In the genomic region with DNA sequence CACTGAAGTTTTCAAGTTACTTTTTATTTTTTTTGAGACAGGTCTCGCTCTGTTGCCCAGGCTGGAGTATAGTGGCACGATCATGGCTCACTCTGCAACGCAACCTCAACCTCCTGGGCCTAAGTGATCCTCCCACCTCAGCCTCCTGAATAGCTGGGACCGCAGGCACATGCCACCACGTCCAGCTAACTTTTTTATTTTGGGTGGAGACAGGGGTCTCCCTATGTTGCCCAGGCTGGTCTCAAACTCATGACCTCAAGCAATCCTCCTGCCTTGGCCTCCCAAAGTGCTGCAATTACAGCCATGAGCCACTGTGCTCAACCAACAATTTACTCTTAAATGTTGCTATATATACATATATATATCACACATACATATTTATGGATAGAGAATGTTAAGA, we compare ENCODE assay signal across 9 cellular contexts. TPM values are rescaled to one million over a fixed set of nuclear protein-coding genes. Genes with fewer than 3 reads are reported as not detected.
DNase-seq lines count a peak whose midpoint lies in the region; ATAC-seq, FAIRE-seq and TF ChIP-seq lines count a peak whose summit lies in the region.
"Had no signal": no experiment of that assay in that cellular context is flagged by ENCODE, and none has a peak within 500 bp of the region (broad histone marks: within the 10 kb centered on the region; RNA-seq: fewer than 3 reads in every experiment).

No MANE protein-coding gene starts in this region.

- no peak for TF ChIP-seq POLR2A in tibial nerve (IDR thresholded peaks at IDR 0.05)

- no peak for ATAC-seq in activated CD4-positive, alpha-beta T cell treated with anti-CD3 and anti-CD28 coated beads for 36 hours
- no peak for ATAC-seq in GM18519 (IDR thresholded peaks at IDR 0.05; ENCODE audit: low FRiP score, unreplicated experiment)

- CTCF ChIA-PET in activated CD4-positive, alpha-beta T cell treated with anti-CD3 and anti-CD28 coated beads for 36 hours (lab: Charles Lee): interaction anchor here (1.5 to 2.4 kb wide), 3 partner anchors 8 to 50 kb away, joined by 4 to 8 read pairs (median 5); a partner anchor contains a TSS

- no peaks in the 10 kb centered on the region for H3K23me2 ChIP-seq in H9 (ENCODE audit: insufficient read length, low read depth, low read length, poor library complexity, severe bottlenecking)

- no peak for FAIRE-seq in astrocyte (lab: Jason Lieb, UNC)

- peaks cover 12% of the 10 kb centered on the region for H3K9me3 Mint-ChIP-seq in activated CD4-positive, alpha-beta T cell treated with anti-CD3 and anti-CD28 coated beads, Interleukin-2, amount 10 ng/mL, durations not matched to agents 24 days and 14 days
- peaks cover 2% of the 10 kb centered on the region for H3K9me3 Mint-ChIP-seq in activated CD4-positive, alpha-beta T cell treated with anti-CD3 and anti-CD28 coated beads for 36 hours (ENCODE audit: low read depth)
- H3K9me3 Mint-ChIP-seq in astrocyte (ENCODE audit: unreplicated experiment) (peaks cover 12% of the 10 kb centered on the region), glutamatergic neuron (ENCODE audit: unreplicated experiment) (peaks cover 2% of the 10 kb centered on the region), H9 (no peaks in the 10 kb centered on the region)

- peak overlapping the region; percentile 97 for H3K27ac ChIP-seq in astrocyte (ENCODE audit: low read depth, low read length)
- peak overlapping the region; percentile 99 for H3K27ac ChIP-seq in mesenchymal stem cell (ENCODE audit: low read length, poor library complexity, severe bottlenecking)
- peak overlapping the region; percentile 87 to 99 (median 94) for H3K27ac ChIP-seq in tibial nerve
- no peak overlapping the region for H3K27ac ChIP-seq in H9 (ENCODE audit: insufficient read length, low read depth, low read length)

- H2BK15ac ChIP-seq in mesenchymal stem cell (ENCODE audit: low read depth, poor library complexity, severe bottlenecking): no peak overlapping the region
- no peak overlapping the region for H2BK15ac ChIP-seq in H9 (ENCODE audit: low read depth, low read length)

- no peak overlapping the region for H3K4me3 Mint-ChIP-seq in activated CD4-positive, alpha-beta T cell treated with anti-CD3 and anti-CD28 coated beads, Interleukin-2, amount 10 ng/mL, durations not matched to agents 24 days and 14 days
- H3K4me3 Mint-ChIP-seq in activated CD4-positive, alpha-beta T cell treated with anti-CD3 and anti-CD28 coated beads for 36 hours: no peak overlapping the region
- H3K4me3 Mint-ChIP-seq in astrocyte (ENCODE audit: unreplicated experiment) (no peak overlapping the region), glutamatergic neuron (ENCODE audit: unreplicated experiment) (no peak overlapping the region), H9 (no peak overlapping the region)

- no peak overlapping the region for H2BK20ac ChIP-seq in H9 (ENCODE audit: low read depth, low read length, poor library complexity, severe bottlenecking)

- H3K4me1 Mint-ChIP-seq in activated CD4-positive, alpha-beta T cell treated with anti-CD3 and anti-CD28 coated beads, Interleukin-2, amount 10 ng/mL, durations not matched to agents 24 days and 14 days: peaks cover 49% of the 10 kb centered on the region
- H3K4me1 Mint-ChIP-seq in activated CD4-positive, alpha-beta T cell treated with anti-CD3 and anti-CD28 coated beads for 36 hours: peaks cover 47% of the 10 kb centered on the region
- H3K4me1 Mint-ChIP-seq in astrocyte (ENCODE audit: low read depth, unreplicated experiment) (peaks cover 28% of the 10 kb centered on the region), glutamatergic neuron (ENCODE audit: low read depth, unreplicated experiment) (no peaks in the 10 kb centered on the region), H9 (peaks cover 33 to 43% of the 10 kb centered on the region in 2 experiments)

- no peaks in the 10 kb centered on the region for H3K79me1 ChIP-seq in mesenchymal stem cell (replicated peaks; ENCODE audit: low read length, poor library complexity, severe bottlenecking)
- no peaks in the 10 kb centered on the region for H3K79me1 ChIP-seq in H9 (ENCODE audit: insufficient read depth, low read depth, low read length, poor library complexity, severe bottlenecking)

- DNase-seq in activated CD4-positive, alpha-beta T cell treated with anti-CD3 and anti-CD28 coated beads, Interleukin-2, amount 10 ng/mL, durations not matched to agents 24 days and 14 days: no peak
- DNase-seq in activated CD4-positive, alpha-beta T cell treated with anti-CD3 and anti-CD28 coated beads for 36 hours: no peak
- DNase-seq in astrocyte (ENCODE audit: low read depth) (no peak), mesenchymal stem cell (no peak), tibial nerve (ENCODE audit: low spot score in 2 of 2) (no peak), glutamatergic neuron (no peak), H9 (no peak)
- DNase-seq: NCI-H1930 had no signal

- no peak overlapping the region for H4K5ac ChIP-seq in H9 (ENCODE audit: insufficient read length, low read depth, low read length)

- intact Hi-C loops in activated CD4-positive, alpha-beta T cell treated with anti-CD3 and anti-CD28 coated beads, Interleukin-2, amount 10 ng/mL, durations not matched to agents 24 days and 14 days (cut with micrococcal nuclease): loop anchor here (2.0 to 10.0 kb wide), 4 partner anchors 51 to 333 kb away; a partner anchor contains a TSS
- intact Hi-C loops in activated CD4-positive, alpha-beta T cell treated with anti-CD3 and anti-CD28 coated beads for 36 hours (cut with DNase I, micrococcal nuclease): no loop called here

- POLR2A ChIA-PET in activated CD4-positive, alpha-beta T cell treated with anti-CD3 and anti-CD28 coated beads for 36 hours (lab: Charles Lee): interaction anchor here (0.7 to 1.0 kb wide), 2 partner anchors 50 to 220 kb away, joined by 3 read pairs; a partner anchor contains a TSS

- no peaks in the 10 kb centered on the region for H3K79me2 ChIP-seq in astrocyte (ENCODE audit: insufficient read depth, low read length)
- no peaks in the 10 kb centered on the region for H3K79me2 ChIP-seq in H9 (ENCODE audit: insufficient read depth, low read length)

- H2AFZ ChIP-seq in astrocyte (ENCODE audit: low read depth, low read length): peak overlapping the region; percentile 54
- no peak overlapping the region for H2AFZ ChIP-seq in mesenchymal stem cell (ENCODE audit: low read depth, low read length)
- no peak overlapping the region for H2AFZ ChIP-seq in H9 (ENCODE audit: low read length)

- H3K27me3 Mint-ChIP-seq in activated CD4-positive, alpha-beta T cell treated with anti-CD3 and anti-CD28 coated beads, Interleukin-2, amount 10 ng/mL, durations not matched to agents 24 days and 14 days: no peaks in the 10 kb centered on the region
- no peaks in the 10 kb centered on the region for H3K27me3 Mint-ChIP-seq in activated CD4-positive, alpha-beta T cell treated with anti-CD3 and anti-CD28 coated beads for 36 hours
- no peaks in the 10 kb centered on the region for H3K27me3 Mint-ChIP-seq in astrocyte (ENCODE audit: low read depth, unreplicated experiment)
- peaks cover 4% of the 10 kb centered on the region for H3K27me3 Mint-ChIP-seq in glutamatergic neuron (ENCODE audit: unreplicated experiment)
- H3K27me3 Mint-ChIP-seq in H9 (ENCODE audit: low read depth): peaks cover 1% of the 10 kb centered on the region

- TF ChIP-seq CTCF in astrocyte (IDR thresholded peaks at IDR 0.05; ENCODE audit: insufficient read depth, low read depth, low read length) (no peak), tibial nerve (IDR thresholded peaks at IDR 0.05) (no peak), glutamatergic neuron (IDR thresholded peaks at IDR 0.05; ENCODE audit: partially characterized antibody, unreplicated experiment) (no peak), H9 (conservative IDR thresholded peaks at IDR 0.05) (no peak)

- WGBS in mesenchymal stem cell: 96% methylated on average over 5 of the region's 5 CpGs
- WGBS in tibial nerve, 2 donors: 86 to 92% methylated on average over 5 of the region's 5 CpGs
- WGBS in H9 (ENCODE audit: extremely low coverage, insufficient read length, low lambda C conversion rate): no CpG with 5 or more reads among the region's 5 CpGs

- peak overlapping the region in 1 of 2 experiments; percentile 96 for H3K18ac ChIP-seq in mesenchymal stem cell (ENCODE audit: low read depth in 1 of 2, low read length in 2 of 2)
- no peak overlapping the region for H3K18ac ChIP-seq in H9 (ENCODE audit: insufficient read length, low read depth, low read length)

- peak overlapping the region; percentile 22 for H4K91ac ChIP-seq in mesenchymal stem cell (ENCODE audit: low read length)
- no peak overlapping the region for H4K91ac ChIP-seq in H9 (ENCODE audit: insufficient read length, low read depth, low read length)

- H3K4me3 ChIP-seq in astrocyte (ENCODE audit: insufficient read depth, low read depth, low read length) (no peak overlapping the region), mesenchymal stem cell (ENCODE audit: insufficient read depth in 1 of 2, low read depth in 1 of 2, low read length in 2 of 2) (no peak overlapping the region), tibial nerve (no peak overlapping the region)

- H3T11ph ChIP-seq in H9 (ENCODE audit: low read length): no peak overlapping the region

- H3K56ac ChIP-seq in H9 (ENCODE audit: insufficient read length, low read depth, low read length): no peak overlapping the region

- H3K9me3 ChIP-seq in astrocyte (ENCODE audit: insufficient read depth, low read depth, low read length) (peaks cover 8% of the 10 kb centered on the region), mesenchymal stem cell (ENCODE audit: control insufficient read depth, low read length) (peaks cover 6% of the 10 kb centered on the region), tibial nerve (peaks cover 0 to 7% (median 0%) of the 10 kb centered on the region in 4 donors), H9 (ENCODE audit: control insufficient read depth, low read depth, low read length) (no peaks in the 10 kb centered on the region)

- H2AK5ac ChIP-seq in mesenchymal stem cell (ENCODE audit: low read length, severe bottlenecking) (no peak overlapping the region), H9 (ENCODE audit: insufficient read length, low read length) (no peak overlapping the region)

- H3K14ac ChIP-seq in mesenchymal stem cell (ENCODE audit: low read length in 2 of 2) (no peak overlapping the region), H9 (ENCODE audit: insufficient read depth, low read length) (no peak overlapping the region)

- H3K4me2 ChIP-seq in astrocyte (ENCODE audit: low read length) (no peak overlapping the region), mesenchymal stem cell (ENCODE audit: low read length, poor library complexity, severe bottlenecking) (no peak overlapping the region), H9 (ENCODE audit: insufficient read depth, insufficient read length, low read length) (no peak overlapping the region)

- H3K27me3 ChIP-seq in astrocyte (ENCODE audit: insufficient read depth, low read length): no peaks in the 10 kb centered on the region
- no peaks in the 10 kb centered on the region for H3K27me3 ChIP-seq in mesenchymal stem cell (ENCODE audit: control insufficient read depth in 1 of 2, insufficient read depth in 1 of 2, low read length in 2 of 2)
- no peaks in the 10 kb centered on the region for H3K27me3 ChIP-seq in tibial nerve
- no peaks in the 10 kb centered on the region for H3K27me3 ChIP-seq in H9 (ENCODE audit: insufficient read depth, low read length)

- H2BK120ac ChIP-seq in mesenchymal stem cell (ENCODE audit: low read depth, low read length): no peak overlapping the region
- no peak overlapping the region for H2BK120ac ChIP-seq in H9 (ENCODE audit: low read depth, low read length, poor library complexity, severe bottlenecking)

- H2BK5ac ChIP-seq in mesenchymal stem cell (ENCODE audit: low read depth, low read length, poor library complexity, severe bottlenecking) (no peak overlapping the region), H9 (ENCODE audit: insufficient read length, low read length) (no peak overlapping the region)

- H3K9ac ChIP-seq in astrocyte (ENCODE audit: low read length) (no peak overlapping the region), mesenchymal stem cell (ENCODE audit: low read length) (peak overlapping the region; percentile 93), H9 (ENCODE audit: extremely low read depth, insufficient read length, low read length) (no peak overlapping the region)

- H2BK12ac ChIP-seq in mesenchymal stem cell (ENCODE audit: low read length in 2 of 2) (peak overlapping the region in 1 of 2 experiments; percentile 98), H9 (ENCODE audit: insufficient read length, low read depth, low read length) (no peak overlapping the region)

- H3K36me3 ChIP-seq in astrocyte (ENCODE audit: insufficient read depth, low read length) (no peaks in the 10 kb centered on the region), mesenchymal stem cell (ENCODE audit: control insufficient read depth in 1 of 2, insufficient read depth in 2 of 2, low read depth in 1 of 2, low read length in 2 of 2) (no peaks in the 10 kb centered on the region), tibial nerve (no peaks in the 10 kb centered on the region)

- H3K36me3 Mint-ChIP-seq in activated CD4-positive, alpha-beta T cell treated with anti-CD3 and anti-CD28 coated beads, Interleukin-2, amount 10 ng/mL, durations not matched to agents 24 days and 14 days (ENCODE audit: low read depth): peaks cover 17% of the 10 kb centered on the region
- H3K36me3 Mint-ChIP-seq in activated CD4-positive, alpha-beta T cell treated with anti-CD3 and anti-CD28 coated beads for 36 hours (ENCODE audit: low read depth): no peaks in the 10 kb centered on the region
- H3K36me3 Mint-ChIP-seq in astrocyte (ENCODE audit: low read depth, unreplicated experiment) (no peaks in the 10 kb centered on the region), glutamatergic neuron (ENCODE audit: unreplicated experiment) (peaks cover 7% of the 10 kb centered on the region), H9 (ENCODE audit: insufficient read depth in 1 of 3, low read depth in 3 of 3) (peaks cover 0 to 5% (median 0%) of the 10 kb centered on the region in 3 experiments; a peak in 2 of 7 replicates)

- H3K23ac ChIP-seq in mesenchymal stem cell (ENCODE audit: low read length in 2 of 2): peak overlapping the region in 1 of 2 experiments; percentile 70
- no peak overlapping the region for H3K23ac ChIP-seq in H9 (ENCODE audit: insufficient read length, low read depth, low read length)

- no peak for TF ChIP-seq EP300 in tibial nerve (IDR thresholded peaks at IDR 0.05)

- H3K4ac ChIP-seq in mesenchymal stem cell (ENCODE audit: low read depth in 1 of 2, low read length in 2 of 2) (peak overlapping the region in 1 of 2 experiments; percentile 54), H9 (ENCODE audit: low read depth, low read length) (no peak overlapping the region)

- no peak overlapping the region for H4K8ac ChIP-seq in mesenchymal stem cell (ENCODE audit: low read length)
- no peak overlapping the region for H4K8ac ChIP-seq in H9 (replicated peaks; ENCODE audit: insufficient read length, low read depth, low read length)

- H3K4me1 ChIP-seq in astrocyte (ENCODE audit: insufficient read depth, low read length) (peaks cover 25% of the 10 kb centered on the region), mesenchymal stem cell (ENCODE audit: control insufficient read depth, insufficient read depth, low read depth, low read length) (peaks cover 13% of the 10 kb centered on the region), tibial nerve (peaks cover 0 to 92% (median 61%) of the 10 kb centered on the region in 4 donors), H9 (ENCODE audit: insufficient read depth, low read length) (peaks cover 12% of the 10 kb centered on the region; the same call in 1 of the 2 replicates)

- peak overlapping the region; percentile 49 for H3K27ac Mint-ChIP-seq in activated CD4-positive, alpha-beta T cell treated with anti-CD3 and anti-CD28 coated beads, Interleukin-2, amount 10 ng/mL, durations not matched to agents 24 days and 14 days
- H3K27ac Mint-ChIP-seq in activated CD4-positive, alpha-beta T cell treated with anti-CD3 and anti-CD28 coated beads for 36 hours: no peak overlapping the region
- H3K27ac Mint-ChIP-seq in astrocyte (ENCODE audit: unreplicated experiment) (no peak overlapping the region), glutamatergic neuron (ENCODE audit: unreplicated experiment) (no peak overlapping the region), H9 (no peak overlapping the region; a peak in 2 of 7 replicates)

- H4K20me1 ChIP-seq in astrocyte (ENCODE audit: insufficient read depth, low read length) (no peaks in the 10 kb centered on the region), H9 (ENCODE audit: control insufficient read depth, insufficient read depth, insufficient read length) (no peaks in the 10 kb centered on the region)

RNA-seq across cellular contexts. Expression of a gene that starts 27.4 kb away (rescaled TPM):
- 11.1 and 12.2 TPM in 2 replicates for total RNA-seq in activated CD4-positive, alpha-beta T cell treated with anti-CD3 and anti-CD28 coated beads, Interleukin-2, amount 10 ng/mL, durations not matched to agents 24 days and 14 days
- total RNA-seq in activated CD4-positive, alpha-beta T cell treated with anti-CD3 and anti-CD28 coated beads for 36 hours: 1 to 10 TPM; 6.5 to 7.8 TPM
- total RNA-seq in astrocyte: 37.4 and 48.3 TPM in 2 replicates
- polyA plus RNA-seq in mesenchymal stem cell (2013, experiment 1 of 2): 172 TPM
- 175 TPM for polyA plus RNA-seq in mesenchymal stem cell (2013, experiment 2 of 2)
- total RNA-seq in tibial nerve: 100 to 1,000 TPM; 246 to 526 (median 339) TPM
- not detected for total RNA-seq in glutamatergic neuron (ENCODE audit: unreplicated experiment)
- total RNA-seq in H9 (2021): 3.7 and 4.0 TPM in 2 replicates

RNA-seq across cellular contexts. Expression of a gene that starts 50.3 kb away (rescaled TPM):
- total RNA-seq in activated CD4-positive, alpha-beta T cell treated with anti-CD3 and anti-CD28 coated beads, Interleukin-2, amount 10 ng/mL, durations not matched to agents 24 days and 14 days: 142 and 144 TPM in 2 replicates
- total RNA-seq in activated CD4-positive, alpha-beta T cell treated with anti-CD3 and anti-CD28 coated beads for 36 hours: 100 to 1,000 TPM in 1 of 2 experiments, 10 to 100 TPM in 1; 98.6 to 180 TPM
- total RNA-seq in astrocyte (106 and 111 TPM in 2 replicates), tibial nerve (10 to 100 TPM; 25.3 to 54.0 (median 41.9) TPM), glutamatergic neuron (ENCODE audit: unreplicated experiment) (97.9 TPM), H9 (2021) (133 TPM in 2 replicates)
- 123 TPM for polyA plus RNA-seq in mesenchymal stem cell (2013, experiment 1 of 2)
- 118 TPM for polyA plus RNA-seq in mesenchymal stem cell (2013, experiment 2 of 2)
